In genomic region chr14:69612014-69612758, GRCh38 we compare ENCODE assay signal across 8 cellular contexts. TPM values are rescaled to one million over a fixed set of nuclear protein-coding genes. Genes with fewer than 3 reads are reported as not detected.
A peak's percentile ranks its signal among the peaks of the same experiment; 100 is the strongest.
DNase-seq lines count a peak whose midpoint lies in the region; ATAC-seq, FAIRE-seq and TF ChIP-seq lines count a peak whose summit lies in the region.

No MANE protein-coding gene starts in this region.

- H3K79me2 ChIP-seq in K562 (ENCODE audit: control insufficient read depth, insufficient read depth, low read length), result peaks cover 59% of the 10 kb centered on the region

- H3K27me3 ChIP-seq in A673 (replicated peaks; ENCODE audit: insufficient read depth, low read depth, low read length, poor library complexity) (no peaks in the 10 kb centered on the region), K562 (ENCODE audit: control insufficient read depth in 2 of 2, insufficient read depth in 2 of 2, low read length in 2 of 2) (no peaks in the 10 kb centered on the region), skeletal muscle satellite cell (ENCODE audit: control insufficient read depth, insufficient read depth, low read length) (no peaks in the 10 kb centered on the region)

- no peak for TF ChIP-seq CTCF in A673 (conservative IDR thresholded peaks at IDR 0.05; ENCODE audit: low read depth, low read length)
- TF ChIP-seq CTCF in K562 (IDR thresholded peaks at IDR 0.05 in 2 of 3, conservative IDR thresholded peaks at IDR 0.05 in 1 of 3; ENCODE audit: insufficient read depth in 2 of 3, low read depth in 1 of 3, low read length in 3 of 3), result no peak

- H3K4me1 ChIP-seq in A673 (ENCODE audit: insufficient read depth, low read length, poor library complexity, severe bottlenecking) (peaks cover 28% of the 10 kb centered on the region), K562 (replicated peaks in 1 of 2; ENCODE audit: control insufficient read depth in 2 of 2, insufficient read depth in 2 of 2, low read length in 2 of 2) (peaks cover 22 to 44% of the 10 kb centered on the region in 2 experiments), skeletal muscle satellite cell (ENCODE audit: control insufficient read depth, insufficient read depth, low read length) (peaks cover 42% of the 10 kb centered on the region)

- ATAC-seq in GM19025 (IDR thresholded peaks at IDR 0.05; ENCODE audit: low read depth, unreplicated experiment), result peak; percentile 15
- ATAC-seq in HG03460 (IDR thresholded peaks at IDR 0.05; ENCODE audit: unreplicated experiment), result peak; percentile 11
- peak; percentile 5; the same call in 1 of the 3 replicates for ATAC-seq in K562

- H3K4me2 ChIP-seq in K562 (ENCODE audit: insufficient read depth, low read length) (peak overlapping the region; percentile 88), skeletal muscle satellite cell (ENCODE audit: low read length) (peak overlapping the region; percentile 91)

- POLR2A ChIA-PET in A673 (lab: Charles Lee; ENCODE audit: low non-redundant PET), result interaction anchor here (1.0 kb wide), 1 partner anchor 19 kb away, joined by 9 read pairs; no protein-coding TSS in a partner anchor
- POLR2A ChIA-PET in K562 (lab: Yijun Ruan, JAX), result interaction anchor here (0.5 to 1.3 kb wide), 4 partner anchors 12 to 1092 kb away, joined by 3 read pairs; no protein-coding TSS in a partner anchor

- no peak for FAIRE-seq in K562 (lab: Jason Lieb, UNC)

- H4K20me1 ChIP-seq in K562 (replicated peaks; ENCODE audit: control insufficient read depth, insufficient read depth, low read length), result 0 out of 2 replicates have a peak, but pooled peaks cover 2% of the 10 kb centered on the region

- CTCF ChIA-PET in A673 (lab: Charles Lee) (interaction anchor here (0.6 to 1.3 kb wide), 2 partner anchors 27 to 115 kb away, joined by 3 to 4 read pairs; no protein-coding TSS in a partner anchor), K562 (lab: Yijun Ruan, JAX; ENCODE audit: low intra/inter-chr PET ratio) (no interaction called here)

- BruUV-seq in A673 (replicated peaks; lab: Mats Ljungman, UMichigan), result no TSS peak
- no TSS peak for BruUV-seq in K562 (replicated peaks; lab: Mats Ljungman, UMichigan)

- no peak for TF ChIP-seq EP300 in K562 (IDR thresholded peaks at IDR 0.05; ENCODE audit: low read length)

- DNase-seq in A673 (ENCODE audit: low spot score), result peak; percentile 55
- DNase-seq in SK-N-MC (ENCODE audit: low read depth, low spot score), result no peak
- peak in 2 of 4 experiments; percentile 33 to 36 for DNase-seq in K562 (ENCODE audit: extremely low read depth in 1 of 4, low spot score in 3 of 4)
- no peak for DNase-seq in occipital lobe (lab: John Stamatoyannopoulos, UW)

- no peaks in the 10 kb centered on the region for H3K9me1 ChIP-seq in K562 (ENCODE audit: control insufficient read depth, insufficient read depth, low read length)

- H3K9ac ChIP-seq in SK-N-MC (ENCODE audit: insufficient read length), result peak overlapping the region; percentile 88
- peak overlapping the region; percentile 67 to 96 for H3K9ac ChIP-seq in K562 (ENCODE audit: insufficient read depth in 1 of 2, low read depth in 2 of 2, low read length in 2 of 2)
- peak overlapping the region; percentile 92 for H3K9ac ChIP-seq in skeletal muscle satellite cell (ENCODE audit: low read depth, low read length)

- H3K9me3 ChIP-seq in A673 (ENCODE audit: low read depth, low read length, poor library complexity, severe bottlenecking) (no peaks in the 10 kb centered on the region), SK-N-MC (ENCODE audit: low read depth, low read length) (no peaks in the 10 kb centered on the region), K562 (replicated peaks; ENCODE audit: control insufficient read depth, insufficient read depth, low read depth, low read length) (no peaks in the 10 kb centered on the region), iPS-18c (ENCODE audit: control insufficient read depth, insufficient read depth, low read length) (no peaks in the 10 kb centered on the region), skeletal muscle satellite cell (replicated peaks; ENCODE audit: low read length) (no peaks in the 10 kb centered on the region)

- 0% methylated on average over 20 of the region's 47 CpGs for WGBS in K562 (ENCODE audit: insufficient coverage, low coverage, missing lambda C conversion rate)

- no peak for TF ChIP-seq RAD21 in K562 (CRISPR knock-in tag; conservative IDR thresholded peaks at IDR 0.05 in 1 of 2, IDR thresholded peaks at IDR 0.05 in 1 of 2)

- intact Hi-C loops in A673 (cut with micrococcal nuclease; ENCODE audit: unreplicated experiment), result no loop called here
- intact Hi-C loops in K562 (cut with micrococcal nuclease), result loop anchor here (5.0 kb wide), 1 partner anchor 85 kb away; no protein-coding TSS in a partner anchor

- TF ChIP-seq POLR2A in K562 (conservative IDR thresholded peaks at IDR 0.05), result no peak

- H3K36me3 ChIP-seq in A673 (ENCODE audit: insufficient read depth, low read length, poor library complexity, severe bottlenecking), result no peaks in the 10 kb centered on the region
- no peaks in the 10 kb centered on the region for H3K36me3 ChIP-seq in SK-N-MC (ENCODE audit: insufficient read depth, low read length)
- peaks cover 29% of the 10 kb centered on the region; the same call in 2 of the 3 replicates for H3K36me3 ChIP-seq in K562 (ENCODE audit: control insufficient read depth, insufficient read depth, low read length)
- no peaks in the 10 kb centered on the region for H3K36me3 ChIP-seq in skeletal muscle satellite cell (ENCODE audit: insufficient read depth, low read length)

- peak overlapping the region; percentile 7; the same call in 1 of the 2 replicates for H2AFZ ChIP-seq in K562 (ENCODE audit: low read depth, low read length)

- in situ Hi-C loops in K562 (cut with MboI), result no loop called here

- H3K4me3 ChIP-seq in A673 (ENCODE audit: low read depth, low read length, poor library complexity, severe bottlenecking) (peak overlapping the region; percentile 60), SK-N-MC (peak overlapping the region; percentile 93), K562 (peak overlapping the region; percentile 74), iPS-18c (ENCODE audit: insufficient read depth, low read depth, low read length) (peak overlapping the region; percentile 69), skeletal muscle satellite cell (ENCODE audit: low read length) (peak overlapping the region; percentile 89)

- H3K27ac ChIP-seq in A673 (ENCODE audit: low read depth, low read length, poor library complexity, severe bottlenecking) (peak overlapping the region; percentile 68), SK-N-MC (0 out of 2 replicates have a peak overlapping the region, but pooled peaks have one; percentile 31), K562 (ENCODE audit: extremely low read depth, low read depth, low read length) (peak overlapping the region; percentile 77)

TF ChIP-seq in K562, 482 proteins besides CTCF, POLR2A, EP300 and RAD21 (continues in another document):
- no peak for TF ChIP-seq TAL1 (IDR thresholded peaks at IDR 0.05)

RNA-seq across cellular contexts. Expression of gene SUSD6, which starts 0.8 kb away (rescaled TPM):
- total RNA-seq in A673 (2021) (9.2 and 13.1 TPM in 2 replicates), K562 (2014; rRNA removed) (3.8 and 4.1 TPM in 2 replicates), K562 (2014; rRNA removed; fragmentation: Illumina TruSeq; extraction: Trizol) (5.5 and 5.7 TPM in 2 replicates), K562 (2015; rRNA removed; fragmentation: Illumina TruSeq; extraction: Trizol) (5.0 and 5.2 TPM in 2 replicates), K562 (2021) (18.4 and 20.7 TPM in 2 replicates), occipital lobe (6.1 TPM)
- 51.2 and 76.5 TPM in 2 replicates for total RNA-seq in K562 (2011; cell fraction: chromatin; rRNA removed; ENCODE audit: low replicate concordance)
- 50.5 and 58.7 TPM in 2 replicates for total RNA-seq in K562 (2011; cell fraction: nucleolus; rRNA removed)
- total RNA-seq in K562 (2011; cell fraction: nucleoplasm; rRNA removed), result 56.2 and 57.9 TPM in 2 replicates
- polyA plus RNA-seq in K562 (2011; rRNA removed) (13.0 and 25.6 TPM in 2 replicates), K562 (2014; fragmentation: Illumina TruSeq; extraction: Trizol) (12.2 and 12.3 TPM in 2 replicates), K562 (2014; fragmentation: Nextera tagmentation; extraction: Ambion mirVana) (1 to 10 TPM; 2.9 to 5.6 TPM), K562 (2014; rRNA removed) (11.4 and 11.7 TPM in 2 replicates)
- 8.0 and 14.7 TPM in 2 replicates for polyA plus RNA-seq in K562 (2011; cell fraction: cytosol; rRNA removed)
- 63.8 and 68.6 TPM in 2 replicates for polyA plus RNA-seq in K562 (2011; cell fraction: nucleus; rRNA removed)
- 5.8 and 7.8 TPM in 2 replicates for polyA plus RNA-seq in K562 (2012)
- 18.0 and 19.0 TPM in 2 replicates for polyA minus RNA-seq in K562 (2011; rRNA and poly(A)+ RNA removed)
- polyA minus RNA-seq in K562 (2011; cell fraction: cytosol; rRNA and poly(A)+ RNA removed), result 7.5 and 9.8 TPM in 2 replicates
- 15.6 and 35.9 TPM in 2 replicates for polyA minus RNA-seq in K562 (2011; cell fraction: nucleus; rRNA and poly(A)+ RNA removed)
- 5.5 and 6.3 TPM in 2 replicates for total RNA-seq in skeletal muscle satellite cell (2012; rRNA removed)

RNA-seq across cellular contexts. Expression of gene CCDC177, which starts 37.5 kb away (rescaled TPM):
- 0.09 TPM in 1 of 2 replicates, not detected in the other for total RNA-seq in A673 (2021)
- total RNA-seq in K562 (2011; cell fraction: chromatin; rRNA removed; ENCODE audit: low replicate concordance), result not detected in 2 replicates
- not detected in 2 replicates for total RNA-seq in K562 (2011; cell fraction: nucleolus; rRNA removed)
- not detected in 2 replicates for total RNA-seq in K562 (2011; cell fraction: nucleoplasm; rRNA removed)
- total RNA-seq in K562 (2014; rRNA removed), result not detected in 2 replicates
- not detected in 2 replicates for total RNA-seq in K562 (2014; rRNA removed; fragmentation: Illumina TruSeq; extraction: Trizol)
- not detected in 2 replicates for total RNA-seq in K562 (2015; rRNA removed; fragmentation: Illumina TruSeq; extraction: Trizol)
- total RNA-seq in K562 (2021), result not detected in 2 replicates
- not detected in 2 replicates for polyA plus RNA-seq in K562 (2011; rRNA removed)
- polyA plus RNA-seq in K562 (2011; cell fraction: cytosol; rRNA removed), result not detected in 2 replicates
- not detected in 2 replicates for polyA plus RNA-seq in K562 (2011; cell fraction: nucleus; rRNA removed)
- not detected in 2 replicates for polyA plus RNA-seq in K562 (2012)
- not detected in 2 replicates for polyA plus RNA-seq in K562 (2014; fragmentation: Illumina TruSeq; extraction: Trizol)
- not detected for polyA plus RNA-seq in K562 (2014; fragmentation: Nextera tagmentation; extraction: Ambion mirVana)
- not detected in 2 replicates for polyA plus RNA-seq in K562 (2014; rRNA removed)
- polyA minus RNA-seq in K562 (2011; rRNA and poly(A)+ RNA removed), result not detected in 2 replicates
- not detected in 2 replicates for polyA minus RNA-seq in K562 (2011; cell fraction: cytosol; rRNA and poly(A)+ RNA removed)
- polyA minus RNA-seq in K562 (2011; cell fraction: nucleus; rRNA and poly(A)+ RNA removed), result not detected in 2 replicates
- not detected in 2 replicates for total RNA-seq in skeletal muscle satellite cell (2012; rRNA removed)
- total RNA-seq in occipital lobe, result 6.9 TPM
